In genomic region chr9:119043996-119044395, GRCh38 we compare ENCODE assay signal across 2 cellular contexts.
TF ChIP-seq lines count a peak whose summit lies in the region.

No MANE protein-coding gene starts in this region.

TF ChIP-seq in GM23338, 12 proteins besides CTCF, POLR2A, EP300 and RAD21:
- TF ChIP-seq ETS1 (IDR thresholded peaks at IDR 0.05) = no peak
- TF ChIP-seq POLR2AphosphoS5 (IDR thresholded peaks at IDR 0.05; ENCODE audit: low read depth) = no peak
- TF ChIP-seq JUNB (IDR thresholded peaks at IDR 0.05; ENCODE audit: unreplicated experiment) = no peak
- no peak for TF ChIP-seq ZNF114 (CRISPR knock-in tag; IDR thresholded peaks at IDR 0.05)
- TF ChIP-seq CREB1 (CRISPR knock-in tag; IDR thresholded peaks at IDR 0.05; ENCODE audit: low read depth) = no peak
- no peak for TF ChIP-seq ZNF331 (CRISPR knock-in tag; IDR thresholded peaks at IDR 0.05; ENCODE audit: low read depth)
- TF ChIP-seq EZH2 (IDR thresholded peaks at IDR 0.05; ENCODE audit: low read depth, unreplicated experiment) = no peak
- no peak for TF ChIP-seq EZH2phosphoT487 (IDR thresholded peaks at IDR 0.05; ENCODE audit: unreplicated experiment)
- TF ChIP-seq NANOG (IDR thresholded peaks at IDR 0.05; ENCODE audit: borderline replicate concordance) = no peak
- TF ChIP-seq STAT1 (IDR thresholded peaks at IDR 0.05; ENCODE audit: unreplicated experiment) = no peak
- no peak for TF ChIP-seq ZNF462 (CRISPR knock-in tag; IDR thresholded peaks at IDR 0.05)
- no peak for TF ChIP-seq REST (IDR thresholded peaks at IDR 0.05; ENCODE audit: unreplicated experiment)
TF ChIP-seq in GM23338: peak in this region for 0.

TF ChIP-seq in H1, 55 proteins besides CTCF, POLR2A, EP300 and RAD21 (continued from another document):
- TF ChIP-seq SIN3A (conservative IDR thresholded peaks at IDR 0.05 in 1 of 2, IDR thresholded peaks at IDR 0.05 in 1 of 2; ENCODE audit: low read depth in 1 of 2, low read length in 2 of 2) = no peak
- TF ChIP-seq MAFK (IDR thresholded peaks at IDR 0.05; ENCODE audit: low read depth, low read length) = no peak
- TF ChIP-seq RNF2 (IDR thresholded peaks at IDR 0.05; ENCODE audit: borderline replicate concordance, low read depth, low read length, missing control alignments, poor library complexity, severe bottlenecking) = no peak
TF ChIP-seq in H1: peak in this region for 0.
